In genomic region chr1:150906813-150907212, GRCh38 we compare ENCODE assay signal across 1 cellular context.
TF ChIP-seq lines count a peak whose summit lies in the region.

No MANE protein-coding gene starts in this region.

TF ChIP-seq in H1, 55 proteins besides CTCF, POLR2A, EP300 and RAD21:
- TF ChIP-seq ZNF274 (IDR thresholded peaks at IDR 0.05; ENCODE audit: borderline replicate concordance, extremely low read depth, low read length) (no peak), EGR1 (IDR thresholded peaks at IDR 0.05; ENCODE audit: borderline replicate concordance, low read depth, low read length) (no peak), ASH2L (IDR thresholded peaks at IDR 0.05; ENCODE audit: low read length) (no peak), CBX5 (IDR thresholded peaks at IDR 0.05; ENCODE audit: low read depth, low read length) (no peak), NRF1 (IDR thresholded peaks at IDR 0.05; ENCODE audit: low read depth, low read length) (no peak), CTBP2 (IDR thresholded peaks at IDR 0.05; ENCODE audit: borderline replicate concordance, insufficient read depth, insufficient read length, low read length) (no peak), SIRT6 (IDR thresholded peaks at IDR 0.05; ENCODE audit: low read length) (no peak), EZH2 (IDR thresholded peaks at IDR 0.05; ENCODE audit: low read depth, low read length, severe bottlenecking) (no peak), SAP30 (IDR thresholded peaks at IDR 0.05; ENCODE audit: insufficient read depth, insufficient replicate concordance, low read length) (no peak), JUND (IDR thresholded peaks at IDR 0.05; ENCODE audit: low read length) (no peak), TEAD4 (IDR thresholded peaks at IDR 0.05; ENCODE audit: low read depth, low read length) (no peak), TBP (IDR thresholded peaks at IDR 0.05; ENCODE audit: low read depth, low read length) (no peak), USF2 (IDR thresholded peaks at IDR 0.05; ENCODE audit: low read length) (no peak), FOSL1 (IDR thresholded peaks at IDR 0.05; ENCODE audit: insufficient read depth, low read depth, low read length) (no peak), SP1 (IDR thresholded peaks at IDR 0.05; ENCODE audit: low read depth, low read length) (no peak), KDM1A (IDR thresholded peaks at IDR 0.05; ENCODE audit: borderline replicate concordance, low read length) (no peak)
